ENCODE assay signal across 19 cellular contexts in genomic region chr3:138043266-138044029, GRCh38. TPM values are rescaled to one million over a fixed set of nuclear protein-coding genes. Genes with fewer than 3 reads are reported as not detected.
DNase-seq lines count a peak whose midpoint lies in the region; ATAC-seq, FAIRE-seq and TF ChIP-seq lines count a peak whose summit lies in the region.
"Had no signal": no experiment of that assay in that cellular context is flagged by ENCODE, and none has a peak within 500 bp of the region (broad histone marks: within the 10 kb centered on the region; RNA-seq: fewer than 3 reads in every experiment).

No MANE protein-coding gene starts in this region.

- POLR2A ChIA-PET in HepG2 (lab: Yijun Ruan, JAX) = no interaction called here

- BruUV-seq in HepG2 (replicated peaks; lab: Mats Ljungman, UMichigan) = no TSS peak

- TF ChIP-seq CTCF in cardiac muscle cell (IDR thresholded peaks at IDR 0.05; ENCODE audit: low read depth, low read length) (no peak), gastroesophageal sphincter (IDR thresholded peaks at IDR 0.05) (no peak), HepG2 (CRISPR knock-in tag; IDR thresholded peaks at IDR 0.05) (no peak)

- H3K4me1 ChIP-seq in cardiac muscle cell (ENCODE audit: low read depth) (peaks cover 26% of the 10 kb centered on the region), gastroesophageal sphincter (peaks cover 0 to 6% (median 0%) of the 10 kb centered on the region in 3 donors), HepG2 (ENCODE audit: insufficient read depth, low read length) (no peaks in the 10 kb centered on the region)

- H3K79me2 ChIP-seq in HepG2 (ENCODE audit: insufficient read depth, low read length) = no peaks in the 10 kb centered on the region

- CTCF ChIA-PET in HepG2 (lab: Yijun Ruan, JAX; ENCODE audit: low intra/inter-chr PET ratio, low total read pairs) = no interaction called here

- in situ Hi-C loops in HepG2 (cut with HindIII; ENCODE audit: extremely low pct_ligation_motif_present, low pct_unique_long_range_greater_than_20kb) = no loop called here

- H4K20me1 ChIP-seq in HepG2 (ENCODE audit: insufficient read depth, low read length) = no peaks in the 10 kb centered on the region

- WGBS in gastroesophageal sphincter (ENCODE audit: low coverage in 1 of 2), 2 donors = 50 to 58% methylated on average over 3 of the region's 3 CpGs
- WGBS in HepG2 (ENCODE audit: low lambda C conversion rate) = 43% methylated on average over 3 of the region's 3 CpGs

- ATAC-seq in left ventricle myocardium superior (no peak), gastroesophageal sphincter (peak; percentile 34), GM21619 (IDR thresholded peaks at IDR 0.05; ENCODE audit: unreplicated experiment) (no peak), HepG2 (no peak), GM21360 (IDR thresholded peaks at IDR 0.05; ENCODE audit: unreplicated experiment) (no peak)
- ATAC-seq: GM12878 had no signal

- H3K27me3 ChIP-seq in cardiac muscle cell (no peaks in the 10 kb centered on the region), gastroesophageal sphincter (no peaks in the 10 kb centered on the region), HepG2 (ENCODE audit: control insufficient read depth in 1 of 2, insufficient read depth in 2 of 2, low read length in 2 of 2) (no peaks in the 10 kb centered on the region)
- H3K27me3 ChIP-seq: thyroid gland had no signal

- no peaks in the 10 kb centered on the region for H3K36me3 ChIP-seq in cardiac muscle cell
- H3K36me3 ChIP-seq in gastroesophageal sphincter = peaks cover 0 to 19% of the 10 kb centered on the region in 2 donors
- no peaks in the 10 kb centered on the region for H3K36me3 ChIP-seq in HepG2 (replicated peaks in 1 of 2; ENCODE audit: control insufficient read depth in 1 of 2, insufficient read depth in 2 of 2, low read length in 2 of 2)
- H3K36me3 ChIP-seq: thyroid gland had no signal

- no peak for TF ChIP-seq EP300 in gastroesophageal sphincter (IDR thresholded peaks at IDR 0.05)
- TF ChIP-seq EP300 in HepG2 (IDR thresholded peaks at IDR 0.05; ENCODE audit: low read depth in 2 of 2, low read length in 2 of 2) = no peak
- TF ChIP-seq EP300 in HepG2 (CRISPR knock-in tag; IDR thresholded peaks at IDR 0.05; ENCODE audit: borderline replicate concordance) = no peak

- no peak for FAIRE-seq in HepG2 (lab: Jason Lieb, UNC)
- FAIRE-seq: GM12878 had no signal

- no peak for TF ChIP-seq RAD21 in HepG2 (CRISPR knock-in tag; IDR thresholded peaks at IDR 0.05)

- H3K9ac ChIP-seq in HepG2 (ENCODE audit: insufficient read depth, low read depth, low read length) = no peak overlapping the region

- DNase-seq in cardiac muscle cell (ENCODE audit: low read depth in 1 of 2, low spot score in 1 of 2) = peak; percentile 42 to 72
- no peak for DNase-seq in left ventricle myocardium superior
- DNase-seq in amniotic stem cell (lab: John Stamatoyannopoulos, UW) = peak; percentile 9
- DNase-seq in HepG2 (ENCODE audit: low spot score) = no peak
- no peak for DNase-seq in NCI-H2227 treated with DMSO at 0.1 percent for 48 hours (lab: John Stamatoyannopoulos, UW)
- DNase-seq: 8988T; activated naive CD4-positive, alpha-beta T cell treated with anti-CD3 and anti-CD28 coated beads, Interleukin-2, amount 10 ng/mL, durations not matched to agents 7 days and 5 days; DMS153; glutamatergic neuron; left cardiac atrium; NCI-H1436 treated with DMSO at 0.1 percent for 48 hours; NCI-H69; thyroid gland had no signal

- H3K9me3 ChIP-seq in cardiac muscle cell (ENCODE audit: low read depth) = no peaks in the 10 kb centered on the region
- H3K9me3 ChIP-seq in gastroesophageal sphincter = no peaks in the 10 kb centered on the region
- H3K9me3 ChIP-seq in HepG2 (ENCODE audit: low read length) = no peaks in the 10 kb centered on the region
- H3K9me3 ChIP-seq: thyroid gland had no signal

- TF ChIP-seq POLR2A in gastroesophageal sphincter (IDR thresholded peaks at IDR 0.05) (no peak), HepG2 (IDR thresholded peaks at IDR 0.05; ENCODE audit: insufficient read depth in 1 of 2, low read depth in 2 of 2, low read length in 2 of 2) (no peak)

- H3K4me2 ChIP-seq in HepG2 (ENCODE audit: low read depth, low read length) = no peak overlapping the region

- no peak overlapping the region for H3K4me3 ChIP-seq in cardiac muscle cell
- no peak overlapping the region for H3K4me3 ChIP-seq in gastroesophageal sphincter
- no peak overlapping the region for H3K4me3 ChIP-seq in HepG2 (replicated peaks in 1 of 3; ENCODE audit: insufficient read depth in 1 of 3, low read depth in 2 of 3, low read length in 3 of 3)
- H3K4me3 ChIP-seq: GM12878, skin epidermis, thyroid gland had no signal

- H3K27ac ChIP-seq in cardiac muscle cell = peak overlapping the region; percentile 56
- no peak overlapping the region for H3K27ac ChIP-seq in gastroesophageal sphincter
- H3K27ac ChIP-seq in HepG2 (ENCODE audit: extremely low read length, insufficient read depth, low read length) = no peak overlapping the region
- H3K27ac ChIP-seq: skin epidermis, thyroid gland had no signal

- H2AFZ ChIP-seq in HepG2 (ENCODE audit: low read length) = no peak overlapping the region

- intact Hi-C loops in left ventricle myocardium superior (cut with micrococcal nuclease) (no loop called here), HepG2 (cut with micrococcal nuclease; ENCODE audit: unreplicated experiment) (no loop called here)

TF ChIP-seq in HepG2, 621 proteins besides CTCF, POLR2A, EP300 and RAD21 (continues in another document):
- TF ChIP-seq TOE1 (CRISPR knock-in tag; IDR thresholded peaks at IDR 0.05) (no peak), ZNF292 (CRISPR knock-in tag; IDR thresholded peaks at IDR 0.05; ENCODE audit: borderline replicate concordance, low read depth) (no peak), FUBP1 (CRISPR knock-in tag; IDR thresholded peaks at IDR 0.05; ENCODE audit: borderline replicate concordance) (no peak), CCAR2 (optimal IDR thresholded peaks at IDR 0.05; ENCODE audit: low read depth, low read length) (no peak), KLF11 (CRISPR knock-in tag; IDR thresholded peaks at IDR 0.05) (no peak), ZFP41 (CRISPR knock-in tag; IDR thresholded peaks at IDR 0.05; ENCODE audit: borderline replicate concordance) (no peak)

RNA-seq across cellular contexts. Expression of gene CLDN18, which starts 33.5 kb away (rescaled TPM):
- total RNA-seq in cardiac muscle cell (0.07 TPM in 1 of 2 replicates, not detected in the other), left ventricle myocardium superior (not detected), gastroesophageal sphincter (not detected), HepG2 (2016; rRNA removed; fragmentation: Illumina TruSeq; extraction: Trizol) (not detected in 2 replicates)
- polyA plus RNA-seq in cardiac muscle cell (0.26 and 0.69 TPM in 2 replicates), HepG2 (2011; rRNA removed) (not detected in 2 replicates)
- total RNA-seq in HepG2 (2016; cell fraction: cytosol; rRNA removed; fragmentation: Illumina TruSeq; extraction: Trizol; ENCODE audit: low read depth) = not detected in 2 replicates
- not detected in 2 replicates for total RNA-seq in HepG2 (2016; cell fraction: insoluble cytoplasmic fraction; rRNA removed; fragmentation: Illumina TruSeq; extraction: Trizol)
- total RNA-seq in HepG2 (2016; cell fraction: membrane; rRNA removed; fragmentation: Illumina TruSeq; extraction: Trizol) = not detected in 2 replicates
- not detected in 2 replicates for total RNA-seq in HepG2 (2016; cell fraction: nucleus; rRNA removed; fragmentation: Illumina TruSeq; extraction: Trizol)
- not detected in 2 replicates for polyA plus RNA-seq in HepG2 (2011; cell fraction: cytosol; rRNA removed)
- polyA plus RNA-seq in HepG2 (2011; cell fraction: nucleus; rRNA removed) = not detected in 2 replicates
- polyA plus RNA-seq in HepG2 (2012) = not detected in 2 replicates
- not detected in 2 replicates for polyA plus RNA-seq in HepG2 (2016; cell fraction: cytosol; fragmentation: Illumina TruSeq; extraction: Trizol; ENCODE audit: low read depth)
- not detected in 2 replicates for polyA plus RNA-seq in HepG2 (2016; cell fraction: insoluble cytoplasmic fraction; fragmentation: Illumina TruSeq; extraction: Trizol; ENCODE audit: low read depth)
- not detected in 2 replicates for polyA plus RNA-seq in HepG2 (2016; cell fraction: membrane; fragmentation: Illumina TruSeq; extraction: Trizol; ENCODE audit: low read depth)
- polyA plus RNA-seq in HepG2 (2016; cell fraction: nucleus; fragmentation: Illumina TruSeq; extraction: Trizol; ENCODE audit: insufficient read depth, low read depth) = not detected in 2 replicates
- polyA minus RNA-seq in HepG2 (2011; rRNA and poly(A)+ RNA removed; ENCODE audit: low replicate concordance) = not detected in 2 replicates
- polyA minus RNA-seq in HepG2 (2011; cell fraction: cytosol; rRNA and poly(A)+ RNA removed) = not detected in 2 replicates
- not detected in 2 replicates for polyA minus RNA-seq in HepG2 (2011; cell fraction: nucleus; rRNA and poly(A)+ RNA removed)
- total RNA-seq: H4, thyroid gland had no signal

Comparison
In these comparisons a context has a peak if more than half of its experiments do, and no peak if none do; other contexts are left out.
1. DNase-seq: peak in cardiac muscle cell (2 of 2) and amniotic stem cell (single experiment); none in left ventricle myocardium superior (single experiment), HepG2 (single experiment) and NCI-H2227 treated with DMSO at 0.1 percent for 48 hours (single experiment).